ENCODE assay signal across 17 cellular contexts in the genomic region with DNA sequence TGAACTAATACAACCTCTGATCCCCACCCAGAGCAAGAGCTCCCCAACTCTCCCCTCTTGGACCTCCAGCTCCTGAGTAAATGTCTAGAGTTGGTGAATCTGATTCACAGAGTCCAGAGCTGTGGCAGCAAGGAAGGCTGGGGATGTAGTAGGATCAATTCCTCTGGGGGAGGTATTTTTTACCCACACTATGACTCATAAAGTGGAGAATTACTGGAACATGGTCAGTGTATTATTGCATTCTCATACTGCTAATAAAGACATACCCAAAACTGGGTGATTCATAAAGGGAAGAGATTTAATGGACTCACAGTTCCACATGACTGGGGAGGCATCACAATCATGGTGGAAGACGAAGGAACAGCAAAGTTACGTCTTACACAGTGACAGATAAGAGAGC.
A peak's percentile ranks its signal among the peaks of the same experiment; 100 is the strongest.
DNase-seq lines count a peak whose midpoint lies in the region; ATAC-seq, FAIRE-seq and TF ChIP-seq lines count a peak whose summit lies in the region.
"Had no signal": no experiment of that assay in that cellular context is flagged by ENCODE, and none has a peak within 500 bp of the region (broad histone marks: within the 10 kb centered on the region; RNA-seq: fewer than 3 reads in every experiment).

No MANE protein-coding gene starts in this region.

- H3K9ac ChIP-seq in mesenchymal stem cell (ENCODE audit: low read length): no peak overlapping the region

- H2BK15ac ChIP-seq in mesenchymal stem cell (ENCODE audit: low read depth, poor library complexity, severe bottlenecking): no peak overlapping the region

- H2BK120ac ChIP-seq in mesenchymal stem cell (ENCODE audit: low read depth, low read length): no peak overlapping the region

- H4K8ac ChIP-seq in mesenchymal stem cell (ENCODE audit: low read length): no peak overlapping the region

- H3K18ac ChIP-seq in mesenchymal stem cell (ENCODE audit: low read depth in 1 of 2, low read length in 2 of 2): peak overlapping the region; percentile 19 to 34

- H3K36me3 ChIP-seq in mesenchymal stem cell (ENCODE audit: control insufficient read depth in 1 of 2, insufficient read depth in 2 of 2, low read depth in 1 of 2, low read length in 2 of 2): no peaks in the 10 kb centered on the region

- H2AFZ ChIP-seq in mesenchymal stem cell (ENCODE audit: low read depth, low read length): no peak overlapping the region

- H3K23ac ChIP-seq in mesenchymal stem cell (ENCODE audit: low read length in 2 of 2): no peak overlapping the region

- 74% methylated on average over 2 of the region's 2 CpGs for WGBS in mesenchymal stem cell

- H3K27ac ChIP-seq in mesenchymal stem cell (ENCODE audit: low read length, poor library complexity, severe bottlenecking): peak overlapping the region; percentile 68
- H3K27ac ChIP-seq: dorsolateral prefrontal cortex had no signal

- TF ChIP-seq CTCF in AG10803 (conservative IDR thresholded peaks at IDR 0.05; ENCODE audit: low read length): no peak
- TF ChIP-seq CTCF in cardiac fibroblast (IDR thresholded peaks at IDR 0.05; ENCODE audit: low read depth, low read length): no peak

- no peak overlapping the region for H3K4me2 ChIP-seq in mesenchymal stem cell (ENCODE audit: low read length, poor library complexity, severe bottlenecking)

- no peaks in the 10 kb centered on the region for H3K79me1 ChIP-seq in mesenchymal stem cell (replicated peaks; ENCODE audit: low read length, poor library complexity, severe bottlenecking)

- H3K9me3 ChIP-seq in mesenchymal stem cell (ENCODE audit: control insufficient read depth, low read length): no peaks in the 10 kb centered on the region

- FAIRE-seq in HTR-8/SVneo (lab: Jason Lieb, UNC): no peak
- FAIRE-seq: G401.6 had no signal

- H3K4me3 ChIP-seq in AG10803 (ENCODE audit: low read length) (no peak overlapping the region), cardiac fibroblast (replicated peaks in 1 of 2; ENCODE audit: low read depth in 2 of 2, low read length in 2 of 2) (no peak overlapping the region), mesenchymal stem cell (ENCODE audit: insufficient read depth in 1 of 2, low read depth in 1 of 2, low read length in 2 of 2) (no peak overlapping the region)
- H3K4me3 ChIP-seq: dorsolateral prefrontal cortex had no signal

- no peaks in the 10 kb centered on the region for H3K27me3 ChIP-seq in mesenchymal stem cell (ENCODE audit: control insufficient read depth in 1 of 2, insufficient read depth in 1 of 2, low read length in 2 of 2)
- H3K27me3 ChIP-seq: dorsolateral prefrontal cortex had no signal

- peaks cover 6% of the 10 kb centered on the region for H3K4me1 ChIP-seq in mesenchymal stem cell (ENCODE audit: control insufficient read depth, insufficient read depth, low read depth, low read length)

- no peak overlapping the region for H3K14ac ChIP-seq in mesenchymal stem cell (ENCODE audit: low read length in 2 of 2)

- H4K91ac ChIP-seq in mesenchymal stem cell (ENCODE audit: low read length): no peak overlapping the region

- no peak overlapping the region for H2AK5ac ChIP-seq in mesenchymal stem cell (ENCODE audit: low read length, severe bottlenecking)

- H3K4ac ChIP-seq in mesenchymal stem cell (ENCODE audit: low read depth in 1 of 2, low read length in 2 of 2): no peak overlapping the region

- H2BK5ac ChIP-seq in mesenchymal stem cell (ENCODE audit: low read depth, low read length, poor library complexity, severe bottlenecking): no peak overlapping the region

- DNase-seq in AG10803 (ENCODE audit: low read depth): peak; percentile 84
- DNase-seq in HTR-8/SVneo (ENCODE audit: insufficient read length, low spot score): peak; percentile 23
- peak; percentile 66 to 87 for DNase-seq in cardiac fibroblast (ENCODE audit: low read depth in 2 of 2)
- DNase-seq in mesenchymal stem cell: peak; percentile 83
- DNase-seq in posterior vena cava (ENCODE audit: low spot score): no peak
- DNase-seq in GF-D8 (lab: John Stamatoyannopoulos, UW): no peak
- DNase-seq in cortex of kidney (lab: John Stamatoyannopoulos, UW): no peak
- DNase-seq: C1 segment of cervical spinal cord; dorsolateral prefrontal cortex; hypothalamus; KBM-7; NCI-H2029 treated with DMSO at 0.1 percent for 48 hours; stimulated activated CD4-positive, alpha-beta T cell treated with anti-CD3 and anti-CD28 coated beads, Interleukin-2, amount 100 ng/mL, for 48 hours; stimulated activated naive CD4-positive, alpha-beta T cell had no signal

- intact Hi-C loops in posterior vena cava (cut with DNase I): loop anchor here in 1 of 2 donors (2.0 kb wide), 1 partner anchor 68 kb away; no protein-coding TSS in a partner anchor

- H2BK12ac ChIP-seq in mesenchymal stem cell (ENCODE audit: low read length in 2 of 2): no peak overlapping the region

- ATAC-seq in HG03175 (IDR thresholded peaks at IDR 0.05; ENCODE audit: unreplicated experiment): no peak
- ATAC-seq: activated naive CD4-positive, alpha-beta T cell treated with anti-CD3 and anti-CD28 coated beads, Interleukin-2, amount 50 U/mL, for 72 hours had no signal

Comparison
In these comparisons a context has a peak if more than half of its experiments do, and no peak if none do; other contexts are left out.
1. DNase-seq: peak in AG10803 (single experiment), HTR-8/SVneo (single experiment), cardiac fibroblast (2 of 2) and mesenchymal stem cell (single experiment); none in posterior vena cava (single experiment), GF-D8 (single experiment) and cortex of kidney (single experiment).